ENCODE assay signal across 1 cellular context in genomic region chr1:219174672-219175564, GRCh38.
TF ChIP-seq lines count a peak whose summit lies in the region.

No MANE protein-coding gene starts in this region.

TF ChIP-seq in HepG2, 621 proteins besides CTCF, POLR2A, EP300 and RAD21 (continued from another document):
- TF ChIP-seq UBTF (CRISPR knock-in tag; IDR thresholded peaks at IDR 0.05) (no peak), HNF4A (CRISPR knock-in tag; IDR thresholded peaks at IDR 0.05) (peak; percentile 49; the same call in 1 of the 2 replicates), ZNF891 (CRISPR knock-in tag; IDR thresholded peaks at IDR 0.05) (no peak), ZNF296 (CRISPR knock-in tag; conservative IDR thresholded peaks at IDR 0.05) (no peak), GABPB1 (CRISPR knock-in tag; IDR thresholded peaks at IDR 0.05) (no peak), NFYB (CRISPR knock-in tag; IDR thresholded peaks at IDR 0.05) (no peak), ZNF256 (CRISPR knock-in tag; conservative IDR thresholded peaks at IDR 0.05) (no peak), NR1H2 (CRISPR knock-in tag; IDR thresholded peaks at IDR 0.05; ENCODE audit: borderline replicate concordance, low read depth) (no peak), NR3C1 (CRISPR knock-in tag; IDR thresholded peaks at IDR 0.05) (no peak), FOXK1 (CRISPR knock-in tag; IDR thresholded peaks at IDR 0.05; ENCODE audit: borderline replicate concordance, low read depth) (no peak), ZNF33A (CRISPR knock-in tag; IDR thresholded peaks at IDR 0.05; ENCODE audit: borderline replicate concordance) (peak; percentile 28; the same call in 1 of the 2 replicates), PATZ1 (CRISPR knock-in tag; IDR thresholded peaks at IDR 0.05) (0 out of 2 replicates have a peak, but pooled peaks have one; percentile 22), NFKBIZ (CRISPR knock-in tag; IDR thresholded peaks at IDR 0.05) (no peak), ZNF138 (CRISPR knock-in tag; IDR thresholded peaks at IDR 0.05; ENCODE audit: low read depth) (0 out of 2 replicates have a peak, but pooled peaks have one; percentile 20), SOX13 (IDR thresholded peaks at IDR 0.05) (no peak), SOX13 (CRISPR knock-in tag; conservative IDR thresholded peaks at IDR 0.05 in 1 of 2, IDR thresholded peaks at IDR 0.05 in 1 of 2) (0 out of 4 replicates have a peak, but pooled peaks of 1 of the 2 experiments have one; percentile 4), ZNF768 (CRISPR knock-in tag; IDR thresholded peaks at IDR 0.05) (no peak), CCDC6 (CRISPR knock-in tag; IDR thresholded peaks at IDR 0.05) (no peak), THRA (CRISPR knock-in tag; IDR thresholded peaks at IDR 0.05; ENCODE audit: borderline replicate concordance) (no peak), SAP130 (CRISPR knock-in tag; IDR thresholded peaks at IDR 0.05; ENCODE audit: low read depth) (peak; percentile 27), POLR2AphosphoS5 (IDR thresholded peaks at IDR 0.05; ENCODE audit: low read depth, low read length) (0 out of 2 replicates have a peak, but pooled peaks have one; percentile 46), SMC3 (IDR thresholded peaks at IDR 0.05; ENCODE audit: low read length) (no peak), ZEB1 (IDR thresholded peaks at IDR 0.05; ENCODE audit: insufficient replicate concordance, low read depth) (no peak), PAXIP1 (CRISPR knock-in tag; conservative IDR thresholded peaks at IDR 0.05) (no peak), TRIM22 (IDR thresholded peaks at IDR 0.05) (no peak), JUN (CRISPR knock-in tag; IDR thresholded peaks at IDR 0.05) (no peak), ATF2 (CRISPR knock-in tag; IDR thresholded peaks at IDR 0.05) (0 out of 2 replicates have a peak, but pooled peaks have one; percentile 13), ZNF800 (CRISPR knock-in tag; IDR thresholded peaks at IDR 0.05) (no peak), ZNF740 (CRISPR knock-in tag; IDR thresholded peaks at IDR 0.05) (no peak), ZNF441 (CRISPR knock-in tag; IDR thresholded peaks at IDR 0.05; ENCODE audit: borderline replicate concordance) (0 out of 2 replicates have a peak, but pooled peaks have one; percentile 8)
